ENCODE assay signal across 8 cellular contexts in the genomic region with DNA sequence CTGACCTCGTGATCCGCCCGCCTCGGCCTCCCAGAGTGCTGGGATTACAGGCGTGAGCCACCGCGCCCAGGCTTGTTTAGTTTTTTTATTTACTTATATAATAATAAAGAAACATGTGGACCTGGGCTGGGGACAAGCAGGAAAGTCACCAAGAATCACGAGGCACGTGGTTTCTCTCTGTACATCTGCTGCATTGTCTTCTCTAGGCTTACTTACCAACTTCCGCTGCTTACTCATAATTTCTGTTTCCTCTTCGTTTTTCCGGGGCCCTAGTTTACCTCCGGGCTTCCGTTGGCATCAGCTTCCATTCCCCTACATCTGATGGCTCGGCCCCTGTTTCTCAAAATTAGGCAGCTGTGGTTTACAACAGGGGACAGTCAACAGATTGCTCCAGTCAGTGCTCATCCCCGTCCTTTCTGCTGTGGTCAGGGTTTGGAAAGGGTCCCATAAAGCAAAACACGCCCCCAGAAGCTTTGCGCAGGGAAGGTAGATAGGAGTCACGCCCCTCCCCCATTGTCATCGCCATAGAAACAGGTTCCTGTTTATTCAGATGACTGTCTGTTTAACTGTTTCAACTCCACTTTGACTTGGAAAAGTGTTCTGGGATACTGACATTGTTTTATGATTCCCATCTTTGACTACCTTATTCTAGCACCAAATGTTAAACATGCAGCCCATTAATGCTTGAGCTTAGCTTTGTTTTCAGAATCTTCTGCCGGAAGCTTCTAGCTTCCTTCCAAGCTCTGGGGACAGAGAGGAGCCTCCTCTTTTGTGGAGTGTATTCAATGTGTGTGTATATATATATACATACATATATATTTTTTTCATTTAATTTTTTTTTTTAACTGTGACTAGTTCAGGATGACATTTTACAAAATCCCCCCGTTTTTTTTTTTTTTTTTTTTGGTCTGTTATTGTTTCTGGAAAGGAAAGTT. TPM values are rescaled to one million over a fixed set of nuclear protein-coding genes. Genes with fewer than 3 reads are reported as not detected.
DNase-seq lines count a peak whose midpoint lies in the region; ATAC-seq and TF ChIP-seq lines count a peak whose summit lies in the region.

No MANE protein-coding gene starts in this region.

- H3K27me3 ChIP-seq in heart right ventricle (no peaks in the 10 kb centered on the region), gastrocnemius medialis (no peaks in the 10 kb centered on the region)

- H3K4me1 ChIP-seq in heart right ventricle (peaks cover 0 to 47% (median 4%) of the 10 kb centered on the region in 9 donors), gastrocnemius medialis (no peaks in the 10 kb centered on the region)

- intact Hi-C loops in heart right ventricle (cut with DNase I), result no loop called here
- intact Hi-C loops in gastrocnemius medialis (cut with DNase I; ENCODE audit: low total_unique reads), result no loop called here

- H3K36me3 ChIP-seq in heart right ventricle (no peaks in the 10 kb centered on the region), gastrocnemius medialis (no peaks in the 10 kb centered on the region)

- TF ChIP-seq POLR2A in gastrocnemius medialis (IDR thresholded peaks at IDR 0.05), result no peak

- H3K9me3 ChIP-seq in heart right ventricle (peaks cover 0 to 1% (median 0%) of the 10 kb centered on the region in 11 donors), gastrocnemius medialis (no peaks in the 10 kb centered on the region)

- in situ Hi-C loops in gastrocnemius medialis (cut with MboI; ENCODE audit: low sequenced_read_pairs in 4 of 4), result no loop called here

- H3K4me3 ChIP-seq in GM12864 (ENCODE audit: low read depth, low read length) (peak overlapping the region; percentile 15; the same call in 1 of the 2 replicates), heart right ventricle (peak overlapping the region in 6 of 10 donors; percentile 4 to 38 (median 34)), gastrocnemius medialis (peak overlapping the region; percentile 29 to 53 (median 43))

- DNase-seq in GM12864 (ENCODE audit: low read depth), result peak; percentile 55
- DNase-seq in SIG-M5 treated with dmso at 0.1 percent for 504 hours (lab: John Stamatoyannopoulos, UW; ENCODE audit: unreplicated experiment), result peak; percentile 88
- peak; percentile 63 for DNase-seq in activated gamma-delta T cell treated with anti-CD3 and anti-CD28 coated beads, Interleukin-2, amount 50 U/mL, for 16 hours (ENCODE audit: low read depth)
- DNase-seq in heart right ventricle, result peak; percentile 38 to 87
- DNase-seq in gastrocnemius medialis, result peak; percentile 38 to 56
- DNase-seq in NCI-H524 (lab: John Stamatoyannopoulos, UW), result no peak
- no peak for DNase-seq in HPDE6-E6E7 (ENCODE audit: extremely low spot score)

- ATAC-seq in HG02884 (IDR thresholded peaks at IDR 0.05; ENCODE audit: unreplicated experiment) (peak; percentile 41), heart right ventricle (peak; percentile 69 to 92 (median 88)), gastrocnemius medialis (peak; percentile 64 to 76)

- 41 to 50% methylated on average over 22 of the region's 22 CpGs for WGBS in heart right ventricle, 2 donors

- H3K27ac ChIP-seq in heart right ventricle (peak overlapping the region in 9 of 10 donors; percentile 3 to 85 (median 67)), gastrocnemius medialis (peak overlapping the region; percentile 40 to 62 (median 56))

- TF ChIP-seq CTCF in GM12864 (IDR thresholded peaks at IDR 0.05; ENCODE audit: low read depth, low read length, missing control alignments) (no peak), heart right ventricle (IDR thresholded peaks at IDR 0.05) (no peak), gastrocnemius medialis (IDR thresholded peaks at IDR 0.05 in 4 of 5, conservative IDR thresholded peaks at IDR 0.05 in 1 of 5) (no peak)

RNA-seq across cellular contexts. Expression of gene TXLNB, which starts 32.0 kb away (rescaled TPM):
- 100 to 1,000 TPM in 9 of 10 donors, 10 to 100 TPM in 1; 93.3 to 156 (median 140) TPM for total RNA-seq in heart right ventricle
- 10 to 100 TPM in 1 of 2 donors, 1 to 10 TPM in 1; 6.2 to 35.0 TPM for polyA plus RNA-seq in heart right ventricle
- total RNA-seq in gastrocnemius medialis, result 100 to 1,000 TPM in 2 of 4 donors, 10 to 100 TPM in 2; 58.3 to 197 (median 124) TPM

RNA-seq across cellular contexts. Expression of gene CITED2, which starts 50.7 kb away (rescaled TPM):
- total RNA-seq in heart right ventricle, result 100 to 1,000 TPM in 8 of 10 donors, 10 to 100 TPM in 2; 78.3 to 215 (median 152) TPM
- polyA plus RNA-seq in heart right ventricle, result 10 to 100 TPM in 1 of 2 donors, 1 to 10 TPM in 1; 9.9 to 83.5 TPM
- total RNA-seq in gastrocnemius medialis, result 100 to 1,000 TPM in 3 of 4 donors, 10 to 100 TPM in 1; 70.8 to 395 (median 345) TPM

Comparison
In these comparisons a context has a peak if more than half of its experiments do, and no peak if none do; other contexts are left out.
1. DNase-seq: peak in GM12864 (single experiment), SIG-M5 treated with dmso at 0.1 percent for 504 hours (single experiment), activated gamma-delta T cell treated with anti-CD3 and anti-CD28 coated beads, Interleukin-2, amount 50 U/mL, for 16 hours (single experiment), heart right ventricle (2 of 2) and gastrocnemius medialis (2 of 2); none in NCI-H524 (0 of 2) and HPDE6-E6E7 (single experiment).
2. Peak in every context shown above with its lines, with median percentiles within 50 percentile points of each other: H3K4me3 ChIP-seq and ATAC-seq.